In the genomic region with DNA sequence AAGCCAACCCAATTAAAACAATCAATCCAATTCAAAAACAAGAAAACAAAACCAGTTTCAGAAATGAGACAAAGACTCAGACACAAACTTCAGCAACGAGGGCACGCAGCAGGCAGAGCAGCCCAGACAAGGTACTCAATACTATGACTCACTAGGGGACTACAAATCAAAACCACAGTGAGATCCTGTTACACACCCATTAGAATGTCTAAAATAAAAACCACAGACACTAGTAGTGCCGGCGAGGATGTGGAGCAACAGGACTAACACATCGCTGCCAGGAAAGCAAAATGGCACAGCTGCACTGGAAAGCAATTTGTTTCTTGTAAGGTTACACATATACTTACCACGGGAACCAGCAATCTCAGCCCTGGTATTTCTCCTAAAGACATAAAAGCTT, we compare ENCODE assay signal across 1 cellular context.
TF ChIP-seq lines count a peak whose summit lies in the region.

No MANE protein-coding gene starts in this region.

TF ChIP-seq in IMR-90, 13 proteins besides CTCF, POLR2A, EP300 and RAD21:
- no peak for TF ChIP-seq BHLHE40 (IDR thresholded peaks at IDR 0.05; ENCODE audit: low read depth, low read length)
- TF ChIP-seq MXI1 (IDR thresholded peaks at IDR 0.05; ENCODE audit: borderline replicate concordance, low read depth, low read length), result no peak
- no peak for TF ChIP-seq RFX5 (IDR thresholded peaks at IDR 0.05; ENCODE audit: low read depth, low read length)
- TF ChIP-seq MAFK (IDR thresholded peaks at IDR 0.05; ENCODE audit: low read depth, low read length), result no peak
- TF ChIP-seq CHD1 (IDR thresholded peaks at IDR 0.05; ENCODE audit: low read depth, low read length), result no peak
- no peak for TF ChIP-seq NFE2L2 (IDR thresholded peaks at IDR 0.05; ENCODE audit: low read depth, low read length)
- TF ChIP-seq USF2 (IDR thresholded peaks at IDR 0.05; ENCODE audit: low read depth, low read length), result no peak
- no peak for TF ChIP-seq MAZ (IDR thresholded peaks at IDR 0.05; ENCODE audit: borderline replicate concordance, low read depth, low read length)
- TF ChIP-seq, protein P1, sequence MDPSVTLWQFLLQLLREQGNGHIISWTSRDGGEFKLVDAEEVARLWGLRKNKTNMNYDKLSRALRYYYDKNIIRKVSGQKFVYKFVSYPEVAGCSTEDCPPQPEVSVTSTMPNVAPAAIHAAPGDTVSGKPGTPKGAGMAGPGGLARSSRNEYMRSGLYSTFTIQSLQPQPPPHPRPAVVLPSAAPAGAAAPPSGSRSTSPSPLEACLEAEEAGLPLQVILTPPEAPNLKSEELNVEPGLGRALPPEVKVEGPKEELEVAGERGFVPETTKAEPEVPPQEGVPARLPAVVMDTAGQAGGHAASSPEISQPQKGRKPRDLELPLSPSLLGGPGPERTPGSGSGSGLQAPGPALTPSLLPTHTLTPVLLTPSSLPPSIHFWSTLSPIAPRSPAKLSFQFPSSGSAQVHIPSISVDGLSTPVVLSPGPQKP (IDR thresholded peaks at IDR 0.05; ENCODE audit: borderline replicate concordance, low read depth, low read length), result no peak
- TF ChIP-seq SMC3 (IDR thresholded peaks at IDR 0.05; ENCODE audit: low read depth, low read length), result no peak
- no peak for TF ChIP-seq CEBPB (IDR thresholded peaks at IDR 0.05; ENCODE audit: low read depth, low read length)
- TF ChIP-seq RCOR1 (IDR thresholded peaks at IDR 0.05; ENCODE audit: insufficient replicate concordance, low read length), result no peak
- no peak for TF ChIP-seq FOS (IDR thresholded peaks at IDR 0.05; ENCODE audit: low read depth, low read length)
